ENCODE assay signal across 19 cellular contexts in the genomic region with DNA sequence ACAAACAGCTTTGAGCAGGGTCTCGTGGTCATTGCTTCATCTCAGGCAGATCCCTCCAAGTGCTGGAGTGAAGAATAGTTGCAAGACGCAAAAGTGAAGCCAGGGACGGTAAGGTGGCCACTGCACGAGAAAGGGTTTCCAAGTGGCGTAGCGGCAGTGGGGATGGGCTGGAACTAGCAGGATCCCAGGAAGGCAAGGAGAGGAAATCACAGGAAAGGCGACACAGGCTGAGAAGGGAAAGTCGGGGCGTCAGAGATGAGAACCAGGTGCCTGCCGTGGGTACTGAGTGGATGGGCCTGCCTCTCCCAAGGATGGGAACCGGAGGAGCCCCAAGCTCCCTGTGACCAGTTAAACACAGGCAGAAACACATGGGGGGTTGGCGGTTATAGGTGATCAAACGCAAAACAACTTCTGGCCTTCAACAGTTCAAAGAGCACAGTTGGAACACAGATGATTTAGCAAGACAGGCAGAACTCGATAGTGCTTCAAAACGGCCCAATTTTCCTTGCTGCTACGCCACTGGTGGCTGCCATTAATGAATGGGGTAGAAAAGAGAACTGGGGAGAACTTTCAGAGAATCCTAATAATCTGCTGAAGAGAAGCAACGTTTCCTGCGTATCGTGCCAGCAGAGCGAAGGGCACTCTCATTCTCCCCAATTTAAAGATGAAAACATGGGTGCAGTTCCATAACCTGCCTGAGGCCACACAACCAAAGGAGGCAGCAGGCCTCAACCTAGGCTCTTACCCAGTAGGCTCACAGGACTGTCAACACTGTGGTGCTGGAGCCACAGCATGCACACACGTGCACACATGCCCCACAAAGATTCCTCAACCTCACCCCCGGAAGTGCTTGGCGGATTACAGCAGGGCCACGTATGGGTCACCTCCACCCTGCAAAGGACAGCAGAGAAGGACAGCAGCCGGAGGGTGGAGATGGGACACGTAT.
DNase-seq lines count a peak whose midpoint lies in the region; ATAC-seq, FAIRE-seq and TF ChIP-seq lines count a peak whose summit lies in the region.
"Had no signal": no experiment of that assay in that cellular context is flagged by ENCODE, and none has a peak within 500 bp of the region (broad histone marks: within the 10 kb centered on the region; RNA-seq: fewer than 3 reads in every experiment).

No MANE protein-coding gene starts in this region.

- H2AK5ac ChIP-seq in trophoblast cell (ENCODE audit: low read length) = peak overlapping the region; percentile 71

- H3K4me3 ChIP-seq in epithelial cell of proximal tubule (ENCODE audit: low read depth, low read length) = no peak overlapping the region
- no peak overlapping the region for H3K4me3 ChIP-seq in trophoblast cell (ENCODE audit: low read depth, low read length)
- H3K4me3 ChIP-seq: body of pancreas, prostate gland had no signal

- peak overlapping the region; percentile 56 for H2BK12ac ChIP-seq in trophoblast cell (ENCODE audit: low read length)

- H3K4me2 ChIP-seq in trophoblast cell (ENCODE audit: low read length) = no peak overlapping the region

- H3K36me3 Mint-ChIP-seq in HFFc6 (ENCODE audit: low read depth) = peaks cover 30% of the 10 kb centered on the region
- H3K36me3 Mint-ChIP-seq: natural killer cell had no signal

- H2AFZ ChIP-seq in trophoblast cell (ENCODE audit: insufficient read depth, low read length, poor library complexity) = no peak overlapping the region

- H3K4me3 Mint-ChIP-seq in HFFc6 = no peak overlapping the region
- H3K4me3 Mint-ChIP-seq: activated naive CD8-positive, alpha-beta T cell; memory B cell; natural killer cell; T-cell had no signal

- H2BK5ac ChIP-seq in trophoblast cell (ENCODE audit: low read depth, low read length, poor library complexity) = peak overlapping the region; percentile 54

- peaks cover 1% of the 10 kb centered on the region for H3K27me3 Mint-ChIP-seq in HFFc6 (ENCODE audit: insufficient read depth)
- H3K27me3 Mint-ChIP-seq: activated naive CD8-positive, alpha-beta T cell; memory B cell; T-cell had no signal

- no peaks in the 10 kb centered on the region for H3K9me3 ChIP-seq in trophoblast cell (ENCODE audit: insufficient read depth, low read depth, low read length)
- H3K9me3 ChIP-seq: body of pancreas, prostate gland had no signal

- ATAC-seq in HG02678 (IDR thresholded peaks at IDR 0.05; ENCODE audit: unreplicated experiment) (no peak), HG03378 (IDR thresholded peaks at IDR 0.05; ENCODE audit: unreplicated experiment) (no peak)
- ATAC-seq: body of pancreas, natural killer cell, T-cell had no signal

- H3K27ac Mint-ChIP-seq in HFFc6 = no peak overlapping the region
- H3K27ac Mint-ChIP-seq: activated naive CD8-positive, alpha-beta T cell; memory B cell; T-cell had no signal

- H3K4ac ChIP-seq in trophoblast cell (ENCODE audit: low read depth, low read length) = peak overlapping the region; percentile 19

- peaks cover 4% of the 10 kb centered on the region; the same call in 1 of the 2 replicates for H3K9me3 Mint-ChIP-seq in HFFc6
- H3K9me3 Mint-ChIP-seq: memory B cell, natural killer cell, T-cell had no signal

- no peak overlapping the region for H3K23ac ChIP-seq in trophoblast cell (ENCODE audit: low read length)

- peaks cover 12% of the 10 kb centered on the region for H3K79me1 ChIP-seq in trophoblast cell (ENCODE audit: low read length)

- peaks cover 17 to 22% of the 10 kb centered on the region in 2 experiments for H3K4me1 ChIP-seq in trophoblast cell (ENCODE audit: control insufficient read depth in 1 of 2, insufficient read depth in 2 of 2, low read length in 2 of 2)

- H3K18ac ChIP-seq in trophoblast cell (ENCODE audit: low read length) = peak overlapping the region; percentile 83

- H3K4me1 Mint-ChIP-seq in HFFc6 (ENCODE audit: low read depth) = peaks cover 43% of the 10 kb centered on the region

- peak overlapping the region; percentile 23 for H2BK120ac ChIP-seq in trophoblast cell (ENCODE audit: insufficient read depth, low read length, poor library complexity)

- H3K14ac ChIP-seq in trophoblast cell (ENCODE audit: low read length) = peak overlapping the region; percentile 6

- no peak for FAIRE-seq in D721Med (lab: Jason Lieb, UNC)
- FAIRE-seq: endothelial cell of umbilical vein had no signal

- H3K27me3 ChIP-seq in trophoblast cell (ENCODE audit: insufficient read depth, low read length) = no peaks in the 10 kb centered on the region
- H3K27me3 ChIP-seq: body of pancreas, foreskin keratinocyte had no signal

- peak overlapping the region; percentile 70 for H4K12ac ChIP-seq in trophoblast cell (ENCODE audit: low read depth, low read length)

- H3K79me2 ChIP-seq in trophoblast cell (ENCODE audit: control insufficient read depth, insufficient read depth, low read length, poor library complexity) = peaks cover 8% of the 10 kb centered on the region

- H4K91ac ChIP-seq in trophoblast cell (ENCODE audit: low read depth, low read length) = peak overlapping the region; percentile 67

- H4K8ac ChIP-seq in trophoblast cell (ENCODE audit: low read depth, low read length) = no peak overlapping the region

- WGBS in trophoblast cell (ENCODE audit: extremely low coverage, insufficient coverage, insufficient read length) = no CpG with 5 or more reads among the region's 26 CpGs

- peak; percentile 15 for DNase-seq in D721Med (ENCODE audit: insufficient read length, low spot score)
- DNase-seq in HFFc6 = no peak
- DNase-seq in epithelial cell of proximal tubule (ENCODE audit: low read depth) = no peak
- DNase-seq in trophoblast cell = no peak
- no peak for DNase-seq in activated gamma-delta T cell treated with Interleukin-2 at 50 U/mL for 16 hours
- DNase-seq: activated CD4-positive, alpha-beta T cell treated with anti-CD3 and anti-CD28 coated beads, Interleukin-2, amount 50 U/mL, for 1 hour; body of pancreas; cortex of kidney; natural killer cell; NCI-H1436 treated with DMSO at 0.1 percent for 48 hours; stimulated activated CD4-positive, alpha-beta T cell treated with anti-CD3 and anti-CD28 coated beads, Interleukin-4, amount 100 ng/mL, for 4 hours; T-cell had no signal

- no peak overlapping the region for H3K27ac ChIP-seq in trophoblast cell (ENCODE audit: low read depth, low read length)
- H3K27ac ChIP-seq: body of pancreas, foreskin keratinocyte, prostate gland had no signal

- no peak overlapping the region for H3K9ac ChIP-seq in trophoblast cell (ENCODE audit: low read length)

- no peak for TF ChIP-seq CTCF in D721Med (IDR thresholded peaks at IDR 0.05; ENCODE audit: insufficient read depth, missing control alignments)
- TF ChIP-seq CTCF in HFFc6 (IDR thresholded peaks at IDR 0.05) = peak; percentile 39
- TF ChIP-seq CTCF in epithelial cell of proximal tubule (conservative IDR thresholded peaks at IDR 0.05; ENCODE audit: low read depth, low read length) = peak; percentile 6

- H3K36me3 ChIP-seq in trophoblast cell (ENCODE audit: control insufficient read depth in 1 of 2, insufficient read depth in 2 of 2, low read length in 2 of 2) = peaks cover 16 to 21% of the 10 kb centered on the region in 2 experiments
- H3K36me3 ChIP-seq: prostate gland had no signal
